In the genomic region with DNA sequence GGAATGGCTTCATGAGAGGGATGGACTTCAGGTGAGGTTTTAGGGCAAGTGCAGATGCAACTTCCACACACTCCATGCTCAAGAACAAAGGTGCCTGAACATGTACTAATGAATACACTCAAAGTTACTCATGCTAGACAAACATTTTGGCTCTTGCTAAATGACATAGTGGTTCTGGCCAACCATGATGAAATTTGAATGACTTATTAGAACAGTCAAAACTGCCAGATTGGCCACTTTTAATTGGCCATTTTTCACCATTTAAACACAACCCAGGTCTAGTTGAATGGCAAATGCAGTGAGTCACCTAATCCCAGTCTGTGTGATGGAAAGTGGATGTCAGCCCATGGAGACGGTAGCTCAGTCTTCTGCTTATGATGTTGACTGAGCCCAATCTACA, we compare ENCODE assay signal across 2 cellular contexts.
TF ChIP-seq lines count a peak whose summit lies in the region.

No MANE protein-coding gene starts in this region.

TF ChIP-seq in HepG2, 621 proteins besides CTCF, POLR2A, EP300 and RAD21:
- TF ChIP-seq TCF7 (IDR thresholded peaks at IDR 0.05; ENCODE audit: low read depth) = no peak
- TF ChIP-seq ZSCAN25 (CRISPR knock-in tag; IDR thresholded peaks at IDR 0.05) = 0 out of 2 replicates have a peak, but pooled peaks have one; percentile 29
- TF ChIP-seq ZNF44 (CRISPR knock-in tag; IDR thresholded peaks at IDR 0.05) = 0 out of 2 replicates have a peak, but pooled peaks have one; percentile 27
- TF ChIP-seq, protein P1, sequence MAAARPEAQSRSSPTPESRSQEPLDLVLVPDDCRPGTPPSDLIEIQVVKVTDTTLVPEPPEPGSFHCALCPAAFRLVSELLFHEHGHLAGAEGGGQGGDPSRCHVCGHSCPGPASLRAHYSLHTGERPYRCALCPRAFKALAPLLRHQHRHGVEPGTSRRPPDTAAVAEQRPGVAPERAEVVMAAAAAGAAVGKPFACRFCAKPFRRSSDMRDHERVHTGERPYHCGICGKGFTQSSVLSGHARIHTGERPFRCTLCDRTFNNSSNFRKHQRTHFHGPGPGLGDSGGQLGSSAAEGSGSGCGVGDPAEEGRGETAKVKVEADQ (CRISPR knock-in tag; IDR thresholded peaks at IDR 0.05; ENCODE audit: borderline replicate concordance) = no peak
- TF ChIP-seq FOSL2 (CRISPR knock-in tag; IDR thresholded peaks at IDR 0.05) = 0 out of 2 replicates have a peak, but pooled peaks have one; percentile 15
- no peak for TF ChIP-seq ZNF468 (CRISPR knock-in tag; IDR thresholded peaks at IDR 0.05)
- TF ChIP-seq TFDP2 (CRISPR knock-in tag; IDR thresholded peaks at IDR 0.05) = no peak
- TF ChIP-seq ZNF136 (CRISPR knock-in tag; IDR thresholded peaks at IDR 0.05; ENCODE audit: low read depth) = 0 out of 2 replicates have a peak, but pooled peaks have one; percentile 24
- TF ChIP-seq, protein P2, sequence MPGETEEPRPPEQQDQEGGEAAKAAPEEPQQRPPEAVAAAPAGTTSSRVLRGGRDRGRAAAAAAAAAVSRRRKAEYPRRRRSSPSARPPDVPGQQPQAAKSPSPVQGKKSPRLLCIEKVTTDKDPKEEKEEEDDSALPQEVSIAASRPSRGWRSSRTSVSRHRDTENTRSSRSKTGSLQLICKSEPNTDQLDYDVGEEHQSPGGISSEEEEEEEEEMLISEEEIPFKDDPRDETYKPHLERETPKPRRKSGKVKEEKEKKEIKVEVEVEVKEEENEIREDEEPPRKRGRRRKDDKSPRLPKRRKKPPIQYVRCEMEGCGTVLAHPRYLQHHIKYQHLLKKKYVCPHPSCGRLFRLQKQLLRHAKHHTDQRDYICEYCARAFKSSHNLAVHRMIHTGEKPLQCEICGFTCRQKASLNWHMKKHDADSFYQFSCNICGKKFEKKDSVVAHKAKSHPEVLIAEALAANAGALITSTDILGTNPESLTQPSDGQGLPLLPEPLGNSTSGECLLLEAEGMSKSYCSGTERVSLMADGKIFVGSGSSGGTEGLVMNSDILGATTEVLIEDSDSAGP (CRISPR knock-in tag; IDR thresholded peaks at IDR 0.05; ENCODE audit: borderline replicate concordance) = 0 out of 2 replicates have a peak, but pooled peaks have one; percentile 16
- 0 out of 2 replicates have a peak, but pooled peaks have one; percentile 3 for TF ChIP-seq KMT2B (CRISPR knock-in tag; IDR thresholded peaks at IDR 0.05)
- TF ChIP-seq ZNF160 (CRISPR knock-in tag; IDR thresholded peaks at IDR 0.05) = no peak
- TF ChIP-seq, protein P3, sequence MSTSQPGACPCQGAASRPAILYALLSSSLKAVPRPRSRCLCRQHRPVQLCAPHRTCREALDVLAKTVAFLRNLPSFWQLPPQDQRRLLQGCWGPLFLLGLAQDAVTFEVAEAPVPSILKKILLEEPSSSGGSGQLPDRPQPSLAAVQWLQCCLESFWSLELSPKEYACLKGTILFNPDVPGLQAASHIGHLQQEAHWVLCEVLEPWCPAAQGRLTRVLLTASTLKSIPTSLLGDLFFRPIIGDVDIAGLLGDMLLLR (CRISPR knock-in tag; IDR thresholded peaks at IDR 0.05) = no peak
- TF ChIP-seq THYN1 (CRISPR knock-in tag; IDR thresholded peaks at IDR 0.05; ENCODE audit: borderline replicate concordance, low read depth) = no peak

TF ChIP-seq in K562, 482 proteins besides CTCF, POLR2A, EP300 and RAD21:
- TF ChIP-seq PTTG1 (tag; IDR thresholded peaks at IDR 0.05; ENCODE audit: low read depth) = no peak
- TF ChIP-seq STAG1 (CRISPR knock-in tag; IDR thresholded peaks at IDR 0.05; ENCODE audit: borderline replicate concordance) = no peak
